1 cellular context compared by ENCODE assay signal in the genomic region with DNA sequence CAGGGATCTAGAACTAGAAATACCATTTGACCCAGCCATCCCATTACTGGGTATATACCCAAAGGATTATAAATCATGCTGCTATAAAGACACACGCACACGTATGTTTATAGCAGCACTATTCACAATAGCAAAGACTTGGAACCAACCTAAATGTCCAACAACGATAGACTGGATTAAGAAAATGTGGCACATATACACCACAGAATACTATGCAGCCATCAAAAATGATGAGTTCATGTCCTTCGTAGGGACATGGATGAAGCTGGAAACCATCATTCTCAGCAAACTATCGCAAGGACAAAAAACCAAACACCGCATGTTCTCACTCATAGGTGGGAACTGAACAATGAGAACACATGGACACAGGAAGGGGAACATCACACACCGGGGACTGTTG.
A peak's percentile ranks its signal among the peaks of the same experiment; 100 is the strongest.
TF ChIP-seq lines count a peak whose summit lies in the region.
"Not testable (repeated sequence)": the region's sequence is repeated elsewhere in the genome, so short reads cannot be mapped to it uniquely, and the experiment has no call there.

No MANE protein-coding gene starts in this region.

- TF ChIP-seq CTCF in HEK293 (tag by site-specific recombination; IDR thresholded peaks at IDR 0.05): not testable (repeated sequence)

- POLR2A ChIA-PET in HEK293 (lab: Yijun Ruan, JAX): not testable (repeated sequence)

- not testable (repeated sequence) for H3K9me3 ChIP-seq in HEK293 (ENCODE audit: control insufficient read depth, insufficient read depth, low read depth, low read length)

- H3K4me3 ChIP-seq in HEK293 (ENCODE audit: low read depth, low read length): not testable (repeated sequence)

- H3K4me1 ChIP-seq in HEK293 (ENCODE audit: control insufficient read depth, insufficient read depth, low read length): not testable (repeated sequence)

- CTCF ChIA-PET in HEK293 (lab: Yijun Ruan, JAX): not testable (repeated sequence)

- H3K36me3 ChIP-seq in HEK293 (ENCODE audit: control insufficient read depth in 2 of 2, insufficient read depth in 1 of 2, low read length in 2 of 2): not testable (repeated sequence)

- not testable (repeated sequence) for H3K27ac ChIP-seq in HEK293 (ENCODE audit: extremely low read depth, low read depth, low read length)

TF ChIP-seq in HEK293, 187 proteins besides CTCF, POLR2A, EP300 and RAD21:
- TF ChIP-seq ZNF146 (tag by site-specific recombination; IDR thresholded peaks at IDR 0.05): peak; percentile 95
